ENCODE assay signal across 1 cellular context in genomic region chr18:23020555-23021294, GRCh38.
TF ChIP-seq lines count a peak whose summit lies in the region.

No MANE protein-coding gene starts in this region.

TF ChIP-seq in GM23338, 12 proteins besides CTCF, POLR2A, EP300 and RAD21:
- no peak for TF ChIP-seq ZNF462 (CRISPR knock-in tag; IDR thresholded peaks at IDR 0.05)
- TF ChIP-seq EZH2 (IDR thresholded peaks at IDR 0.05; ENCODE audit: low read depth, unreplicated experiment), result no peak
- TF ChIP-seq NANOG (IDR thresholded peaks at IDR 0.05; ENCODE audit: borderline replicate concordance), result no peak
- TF ChIP-seq STAT1 (IDR thresholded peaks at IDR 0.05; ENCODE audit: unreplicated experiment), result no peak
- no peak for TF ChIP-seq JUNB (IDR thresholded peaks at IDR 0.05; ENCODE audit: unreplicated experiment)
- TF ChIP-seq ZNF331 (CRISPR knock-in tag; IDR thresholded peaks at IDR 0.05; ENCODE audit: low read depth), result no peak
- no peak for TF ChIP-seq POLR2AphosphoS5 (IDR thresholded peaks at IDR 0.05; ENCODE audit: low read depth)
- no peak for TF ChIP-seq REST (IDR thresholded peaks at IDR 0.05; ENCODE audit: unreplicated experiment)
- no peak for TF ChIP-seq CREB1 (CRISPR knock-in tag; IDR thresholded peaks at IDR 0.05; ENCODE audit: low read depth)
- no peak for TF ChIP-seq EZH2phosphoT487 (IDR thresholded peaks at IDR 0.05; ENCODE audit: unreplicated experiment)
- no peak for TF ChIP-seq ZNF114 (CRISPR knock-in tag; IDR thresholded peaks at IDR 0.05)
